In genomic region chr15:45112592-45113379, GRCh38 we compare ENCODE assay signal across 10 cellular contexts. TPM values are rescaled to one million over a fixed set of nuclear protein-coding genes. Genes with fewer than 3 reads are reported as not detected.
DNase-seq lines count a peak whose midpoint lies in the region; ATAC-seq and TF ChIP-seq lines count a peak whose summit lies in the region.
"Had no signal": no experiment of that assay in that cellular context is flagged by ENCODE, and none has a peak within 500 bp of the region (broad histone marks: within the 10 kb centered on the region; RNA-seq: fewer than 3 reads in every experiment).

No MANE protein-coding gene starts in this region.

- no peak overlapping the region for H4K12ac ChIP-seq in trophoblast cell (ENCODE audit: low read depth, low read length)

- H3K9me3 ChIP-seq in PC-3 (ENCODE audit: low read length) (no peaks in the 10 kb centered on the region), esophagus (ENCODE audit: control insufficient read depth in 2 of 2, insufficient read depth in 1 of 2, low read depth in 1 of 2, low read length in 1 of 2) (peaks cover 0 to 3% of the 10 kb centered on the region in 2 donors), trophoblast cell (ENCODE audit: insufficient read depth, low read depth, low read length) (peaks cover 1% of the 10 kb centered on the region), gastrocnemius medialis (no peaks in the 10 kb centered on the region)

- H2BK12ac ChIP-seq in trophoblast cell (ENCODE audit: low read length): no peak overlapping the region

- no peak overlapping the region for H2BK5ac ChIP-seq in trophoblast cell (ENCODE audit: low read depth, low read length, poor library complexity)

- H3K79me1 ChIP-seq in trophoblast cell (ENCODE audit: low read length): no peaks in the 10 kb centered on the region

- H3K9me2 ChIP-seq in PC-3 (replicated peaks; ENCODE audit: low read length): no peaks in the 10 kb centered on the region

- H4K20me1 ChIP-seq in PC-3 (ENCODE audit: low read length): no peaks in the 10 kb centered on the region

- CTCF ChIA-PET in PC-3 (lab: Charles Lee): no interaction called here

- DNase-seq in NCI-H1105 treated with DMSO at 0.1 percent for 48 hours (lab: John Stamatoyannopoulos, UW) (peak; percentile 5), NCI-H1105 (lab: John Stamatoyannopoulos, UW) (no peak), PC-3 (no peak), trophoblast cell (no peak), kidney glomerular epithelial cell (lab: John Stamatoyannopoulos, UW) (no peak), gastrocnemius medialis (no peak), NCI-H1694 (lab: John Stamatoyannopoulos, UW) (no peak)
- DNase-seq: left cardiac atrium had no signal

- H4K91ac ChIP-seq in trophoblast cell (ENCODE audit: low read depth, low read length): no peak overlapping the region

- H3K4me3 ChIP-seq in PC-3 (ENCODE audit: low read length) (no peak overlapping the region), esophagus (ENCODE audit: low read depth in 1 of 2, low read length in 2 of 2) (peak overlapping the region; percentile 38 to 42), trophoblast cell (ENCODE audit: low read depth, low read length) (no peak overlapping the region), gastrocnemius medialis (peak overlapping the region in 1 of 4 donors; percentile 11)

- H3K4me2 ChIP-seq in PC-3 (ENCODE audit: low read length) (no peak overlapping the region), trophoblast cell (ENCODE audit: low read length) (peak overlapping the region; percentile 2)

- 2 to 3% methylated on average over 57 of the region's 57 CpGs for WGBS in esophagus, 2 donors
- no CpG with 5 or more reads among the region's 57 CpGs for WGBS in trophoblast cell (ENCODE audit: extremely low coverage, insufficient coverage, insufficient read length)

- no peaks in the 10 kb centered on the region for H3F3A ChIP-seq in PC-3 (ENCODE audit: low read length, unreplicated experiment)

- H3K9ac ChIP-seq in PC-3 (ENCODE audit: low read length): no peak overlapping the region
- H3K9ac ChIP-seq in trophoblast cell (ENCODE audit: low read length): no peak overlapping the region

- POLR2A ChIA-PET in PC-3 (lab: Charles Lee; ENCODE audit: unreplicated experiment): no interaction called here

- H3K4ac ChIP-seq in trophoblast cell (ENCODE audit: low read depth, low read length): no peak overlapping the region

- TF ChIP-seq POLR2A in gastrocnemius medialis (IDR thresholded peaks at IDR 0.05): no peak

- H2AK5ac ChIP-seq in trophoblast cell (ENCODE audit: low read length): no peak overlapping the region

- 0 out of 2 replicates have a peak, but pooled peaks have one; percentile 36 for ATAC-seq in PC-3
- ATAC-seq in gastrocnemius medialis: no peak

- H3K36me3 ChIP-seq in PC-3 (ENCODE audit: low read depth, low read length): no peaks in the 10 kb centered on the region
- H3K36me3 ChIP-seq in esophagus (ENCODE audit: control insufficient read depth in 2 of 2, insufficient read depth in 2 of 2, low read length in 1 of 2): peaks cover 0 to 3% of the 10 kb centered on the region in 2 donors
- H3K36me3 ChIP-seq in trophoblast cell (ENCODE audit: control insufficient read depth in 1 of 2, insufficient read depth in 2 of 2, low read length in 2 of 2): no peaks in the 10 kb centered on the region
- no peaks in the 10 kb centered on the region for H3K36me3 ChIP-seq in gastrocnemius medialis

- H2BK120ac ChIP-seq in trophoblast cell (ENCODE audit: insufficient read depth, low read length, poor library complexity): no peak overlapping the region

- H3K27me3 ChIP-seq in PC-3 (ENCODE audit: low read length) (peaks cover 28% of the 10 kb centered on the region), esophagus (ENCODE audit: control insufficient read depth in 1 of 2, insufficient read depth in 2 of 2, low read length in 2 of 2) (peaks cover 0 to 21% of the 10 kb centered on the region in 2 donors), trophoblast cell (ENCODE audit: insufficient read depth, low read length) (peaks cover 80% of the 10 kb centered on the region), gastrocnemius medialis (peaks cover 79 to 89% (median 87%) of the 10 kb centered on the region in 3 donors)

- H3K14ac ChIP-seq in trophoblast cell (ENCODE audit: low read length): no peak overlapping the region

- in situ Hi-C loops in gastrocnemius medialis (cut with MboI; ENCODE audit: low sequenced_read_pairs in 4 of 4): no loop called here

- H2AFZ ChIP-seq in PC-3 (ENCODE audit: low read length) (no peak overlapping the region), trophoblast cell (ENCODE audit: insufficient read depth, low read length, poor library complexity) (no peak overlapping the region)

- H3K4me1 ChIP-seq in PC-3 (ENCODE audit: insufficient read depth, low read length) (no peaks in the 10 kb centered on the region), esophagus (ENCODE audit: control insufficient read depth in 2 of 2, insufficient read depth in 2 of 2, low read length in 1 of 2) (peaks cover 11 to 32% of the 10 kb centered on the region in 2 donors), trophoblast cell (ENCODE audit: control insufficient read depth in 1 of 2, insufficient read depth in 2 of 2, low read length in 2 of 2) (peaks cover 3% of the 10 kb centered on the region in 2 experiments), gastrocnemius medialis (peaks cover 6 to 15% of the 10 kb centered on the region in 2 donors)

- H4K8ac ChIP-seq in trophoblast cell (ENCODE audit: low read depth, low read length): no peak overlapping the region

- TF ChIP-seq CTCF in PC-3 (conservative IDR thresholded peaks at IDR 0.05; ENCODE audit: low read depth, low read length) (no peak), gastrocnemius medialis (IDR thresholded peaks at IDR 0.05 in 4 of 5, conservative IDR thresholded peaks at IDR 0.05 in 1 of 5) (no peak)

- BruUV-seq in PC-3 (replicated peaks; lab: Mats Ljungman, UMichigan): no TSS peak

- H3K79me2 ChIP-seq in PC-3 (ENCODE audit: low read length): no peaks in the 10 kb centered on the region
- no peaks in the 10 kb centered on the region for H3K79me2 ChIP-seq in trophoblast cell (ENCODE audit: control insufficient read depth, insufficient read depth, low read length, poor library complexity)

- no peak overlapping the region for H3K18ac ChIP-seq in trophoblast cell (ENCODE audit: low read length)

- H3K23ac ChIP-seq in trophoblast cell (ENCODE audit: low read length): no peak overlapping the region

- no peak overlapping the region for H3K27ac ChIP-seq in PC-3 (ENCODE audit: low read length)
- no peak overlapping the region for H3K27ac ChIP-seq in esophagus (ENCODE audit: low read depth in 2 of 2, low read length in 1 of 2)
- H3K27ac ChIP-seq in trophoblast cell (ENCODE audit: low read depth, low read length): no peak overlapping the region
- H3K27ac ChIP-seq in gastrocnemius medialis: no peak overlapping the region

- intact Hi-C loops in PC-3 (cut with micrococcal nuclease): no loop called here
- intact Hi-C loops in gastrocnemius medialis (cut with DNase I; ENCODE audit: low total_unique reads): no loop called here

RNA-seq across cellular contexts. Expression of gene DUOX2, which starts 1.2 kb away (rescaled TPM):
- total RNA-seq in PC-3 (2014; rRNA removed) (not detected in 2 replicates), gastrocnemius medialis (not detected)
- 10 to 100 TPM; 15.8 to 26.3 TPM for polyA plus RNA-seq in esophagus
- 0.19 TPM in 2 replicates for polyA plus RNA-seq in trophoblast cell (2013)

RNA-seq across cellular contexts. Expression of gene DUOXA2, which starts 1.3 kb away (rescaled TPM):
- total RNA-seq in PC-3 (2014; rRNA removed) (not detected in 2 replicates), gastrocnemius medialis (not detected)
- 10 to 100 TPM in 1 of 2 donors, 1 to 10 TPM in 1; 8.4 to 39.1 TPM for polyA plus RNA-seq in esophagus
- not detected in 2 replicates for polyA plus RNA-seq in trophoblast cell (2013)
- total RNA-seq: A172, left cardiac atrium had no signal

RNA-seq across cellular contexts. Expression of gene DUOXA1, which starts 16.9 kb away (rescaled TPM):
- 1.3 TPM in 1 of 2 replicates, not detected in the other for total RNA-seq in PC-3 (2014; rRNA removed)
- polyA plus RNA-seq in esophagus: 100 to 1,000 TPM; 145 to 174 TPM
- 2.8 and 3.4 TPM in 2 replicates for polyA plus RNA-seq in trophoblast cell (2013)
- total RNA-seq in gastrocnemius medialis: not detected
- total RNA-seq: A172 had no signal

RNA-seq across cellular contexts. Expression of gene DUOX1, which starts 17.0 kb away (rescaled TPM):
- total RNA-seq in PC-3 (2014; rRNA removed) (0.29 TPM in 1 of 2 replicates, not detected in the other), gastrocnemius medialis (under 1 TPM in 3 of 4 donors, not detected in 1; 0.07 to 0.56 (median 0.13) TPM)
- 100 to 1,000 TPM in 1 of 2 donors, 10 to 100 TPM in 1; 64.7 to 111 TPM for polyA plus RNA-seq in esophagus
- polyA plus RNA-seq in trophoblast cell (2013): 1.1 and 1.4 TPM in 2 replicates
- total RNA-seq: A172 had no signal

Comparison
In these comparisons a context has a peak if more than half of its experiments do, and no peak if none do; other contexts are left out.
1. H3K4me3 ChIP-seq: peak in esophagus (2 of 2); none in PC-3 (single experiment) and trophoblast cell (single experiment).